22 cellular contexts compared by ENCODE assay signal in the genomic region with DNA sequence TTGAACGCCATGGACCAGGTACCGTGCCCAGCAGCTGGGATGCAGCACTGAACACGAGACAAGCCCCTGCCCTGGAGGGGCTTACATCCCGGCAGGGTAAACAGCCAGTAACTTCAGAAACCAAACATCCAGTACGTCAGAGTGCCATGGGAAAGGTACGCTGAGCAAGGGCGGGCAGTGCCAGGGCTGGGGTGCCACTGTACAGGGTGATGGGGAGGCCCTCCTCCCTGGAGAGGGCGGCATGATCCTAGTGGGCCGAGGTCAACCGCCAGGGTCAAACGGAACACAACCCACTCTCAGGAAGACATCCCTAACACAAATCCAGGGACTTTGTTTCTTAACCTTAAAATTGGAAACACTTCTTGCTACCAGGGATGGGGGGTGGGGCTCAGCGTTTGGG. TPM values are rescaled to one million over a fixed set of nuclear protein-coding genes. Genes with fewer than 3 reads are reported as not detected.
"Had no signal": no experiment of that assay in that cellular context is flagged by ENCODE, and none has a peak within 500 bp of the region (broad histone marks: within the 10 kb centered on the region; RNA-seq: fewer than 3 reads in every experiment).

No MANE protein-coding gene starts in this region.

- H3K36me3 ChIP-seq: ovary, uterus had no signal

- H3K4me3 Mint-ChIP-seq: naive thymus-derived CD8-positive, alpha-beta T cell; neural crest cell had no signal

- H3K9me3 ChIP-seq: heart right ventricle, mucosa of descending colon, ovary, right atrium auricular region, suprapubic skin, thyroid gland, upper lobe of left lung, uterus had no signal

- H3K4me1 ChIP-seq: uterus had no signal

- H3K9me3 Mint-ChIP-seq: naive thymus-derived CD8-positive, alpha-beta T cell; neural crest cell had no signal

- H3K4me3 ChIP-seq: coronary artery, dorsolateral prefrontal cortex, heart right ventricle, mucosa of descending colon, ovary, right atrium auricular region, suprapubic skin, thyroid gland, upper lobe of left lung, uterus had no signal

- H3K27me3 ChIP-seq: dorsolateral prefrontal cortex, heart right ventricle, ovary, right atrium auricular region, suprapubic skin, thyroid gland, upper lobe of left lung, uterus had no signal

- H3K27me3 Mint-ChIP-seq: naive thymus-derived CD8-positive, alpha-beta T cell had no signal

- H3K27ac ChIP-seq: coronary artery, dorsolateral prefrontal cortex, heart right ventricle, ovary, right atrium auricular region, suprapubic skin, thyroid gland, upper lobe of left lung, uterus had no signal

- DNase-seq: dorsolateral prefrontal cortex; effector CD8-positive, alpha-beta T cell; heart right ventricle; hypothalamus; kidney glomerular epithelial cell; mucosa of descending colon; naive thymus-derived CD8-positive, alpha-beta T cell; ovary; small intestine; stimulated activated CD4-positive, alpha-beta T cell treated with anti-CD3 and anti-CD28 coated beads, Interleukin-12 subunit alpha, Interleukin-12 subunit beta, amount 100 ng/mL, for 4 hours; stimulated activated naive CD8-positive, alpha-beta T cell treated with anti-CD3 and anti-CD28 coated beads, Interleukin-15, Interleukin-2, amounts not matched to agents 100 U/mL and 50 U/mL, for 24 hours; thyroid gland; upper lobe of left lung; uterus had no signal

RNA-seq across cellular contexts. Expression of gene MESP2, which starts 54.5 kb away (rescaled TPM):
- total RNA-seq: frontal cortex; glomerular endothelial cell; liver; lung microvascular endothelial cell; naive thymus-derived CD8-positive, alpha-beta T cell; ovary; right atrium auricular region had no signal
